ENCODE assay signal across 14 cellular contexts in the genomic region with DNA sequence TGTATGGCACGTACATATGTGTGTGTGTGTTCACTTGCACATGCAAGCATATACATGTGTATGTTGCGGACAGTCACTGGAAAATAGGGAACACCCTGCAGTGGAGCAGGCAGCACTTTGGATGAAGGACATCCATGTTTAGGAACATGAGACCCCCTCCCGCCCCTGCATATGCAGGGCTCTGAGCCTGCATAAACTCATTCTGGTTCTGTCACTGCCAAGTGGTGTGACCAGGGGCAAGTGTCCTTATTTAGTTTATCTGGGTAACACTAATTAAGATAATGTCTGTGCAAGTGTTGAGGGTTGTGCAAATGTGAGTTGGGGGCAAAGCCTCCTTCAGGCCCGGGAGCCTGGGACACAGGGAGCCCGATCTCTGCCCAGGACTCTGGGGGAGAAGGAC.
DNase-seq lines count a peak whose midpoint lies in the region; ATAC-seq and TF ChIP-seq lines count a peak whose summit lies in the region.
"Had no signal": no experiment of that assay in that cellular context is flagged by ENCODE, and none has a peak within 500 bp of the region (broad histone marks: within the 10 kb centered on the region; RNA-seq: fewer than 3 reads in every experiment).

No MANE protein-coding gene starts in this region.

- H3K9ac ChIP-seq in endodermal cell (ENCODE audit: extremely low read depth, low read length, poor library complexity, severe bottlenecking) (no peak overlapping the region), neuronal stem cell (ENCODE audit: low read depth, low read length, poor library complexity) (no peak overlapping the region), SK-N-SH (no peak overlapping the region)
- H3K9ac ChIP-seq: BLaER1 treated with 17β-estradiol and CSF1 and Interleukin-3, amounts not matched to agents 10 nM and 100 nM; GM23248 had no signal

- no peaks in the 10 kb centered on the region for H3K79me2 ChIP-seq in SK-N-SH (ENCODE audit: insufficient read depth)

- H4K91ac ChIP-seq in neuronal stem cell (ENCODE audit: low read depth, low read length, poor library complexity), result no peak overlapping the region

- H3K9me3 ChIP-seq in endodermal cell (ENCODE audit: control insufficient read depth, low read length) (no peaks in the 10 kb centered on the region), neuronal stem cell (replicated peaks in 1 of 2; ENCODE audit: control insufficient read depth in 2 of 2, insufficient read depth in 1 of 2, low read depth in 1 of 2, low read length in 2 of 2) (no peaks in the 10 kb centered on the region), uterus (no peaks in the 10 kb centered on the region), SK-N-SH (no peaks in the 10 kb centered on the region)
- H3K9me3 ChIP-seq: BLaER1 treated with 17β-estradiol and CSF1 and Interleukin-3, amounts not matched to agents 10 nM and 100 nM had no signal

- peak; percentile 5 for DNase-seq in natural killer cell treated with Interleukin-12 subunit alpha and Interleukin-12 subunit beta and Interleukin-15 and Interleukin-18, amount 100 ng/mL, for 72 hours (ENCODE audit: low spot score)
- DNase-seq in natural killer cell (no peak), endodermal cell (peak; percentile 12), neuronal stem cell (ENCODE audit: low spot score) (no peak), uterus (peak; percentile 3 to 5), T-helper 1 cell (no peak), SK-N-SH (no peak)
- no peak for DNase-seq in activated CD4-positive, alpha-beta T cell treated with anti-CD3 and anti-CD28 coated beads, Interleukin-2, amount 50 U/mL, for 48 hours
- DNase-seq: ACHN; Calu3; CD4-positive, alpha-beta T cell; DMS 273 treated with DMSO at 0.1 percent for 48 hours; GM23248 had no signal

- POLR2A ChIA-PET in SK-N-SH (lab: Yijun Ruan, JAX), result no interaction called here

- H2BK120ac ChIP-seq in neuronal stem cell (ENCODE audit: low read depth, low read length), result no peak overlapping the region

- TF ChIP-seq POLR2A in uterus (IDR thresholded peaks at IDR 0.05), result no peak

- peaks cover 0 to 3% of the 10 kb centered on the region in 2 donors for H3K27me3 Mint-ChIP-seq in natural killer cell treated with Interleukin-12 subunit alpha and Interleukin-12 subunit beta and Interleukin-15 and Interleukin-18, amount 100 ng/mL, for 72 hours
- H3K27me3 Mint-ChIP-seq in natural killer cell (ENCODE audit: low read depth in 2 of 2), result no peaks in the 10 kb centered on the region
- peaks cover 3% of the 10 kb centered on the region for H3K27me3 Mint-ChIP-seq in endodermal cell (ENCODE audit: insufficient read depth)
- H3K27me3 Mint-ChIP-seq: CD4-positive, alpha-beta T cell had no signal

- H3K4me3 Mint-ChIP-seq in natural killer cell treated with Interleukin-12 subunit alpha and Interleukin-12 subunit beta and Interleukin-15 and Interleukin-18, amount 100 ng/mL, for 72 hours, result no peak overlapping the region
- H3K4me3 Mint-ChIP-seq in natural killer cell, result no peak overlapping the region
- H3K4me3 Mint-ChIP-seq in endodermal cell, result no peak overlapping the region
- H3K4me3 Mint-ChIP-seq: CD4-positive, alpha-beta T cell had no signal

- TF ChIP-seq EP300 in SK-N-SH (IDR thresholded peaks at IDR 0.05; ENCODE audit: borderline replicate concordance in 1 of 2, low read depth in 1 of 2, low read length in 1 of 2), result no peak

- H2BK5ac ChIP-seq in neuronal stem cell (ENCODE audit: low read length), result no peak overlapping the region

- H3K27me3 ChIP-seq in endodermal cell (ENCODE audit: control insufficient read depth, insufficient read depth, low read length, poor library complexity, severe bottlenecking) (no peaks in the 10 kb centered on the region), neuronal stem cell (ENCODE audit: control insufficient read depth in 3 of 3, insufficient read depth in 3 of 3, low read depth in 1 of 3, low read length in 3 of 3) (no peaks in the 10 kb centered on the region), uterus (no peaks in the 10 kb centered on the region), SK-N-SH (ENCODE audit: insufficient read depth) (no peaks in the 10 kb centered on the region)
- H3K27me3 ChIP-seq: BLaER1 treated with 17β-estradiol and CSF1 and Interleukin-3, amounts not matched to agents 10 nM and 100 nM had no signal

- no peaks in the 10 kb centered on the region for H4K20me1 ChIP-seq in SK-N-SH (ENCODE audit: insufficient read depth)
- H4K20me1 ChIP-seq: BLaER1 treated with 17β-estradiol and CSF1 and Interleukin-3, amounts not matched to agents 10 nM and 100 nM had no signal

- H2BK15ac ChIP-seq in neuronal stem cell (ENCODE audit: low read length), result no peak overlapping the region

- intact Hi-C loops in natural killer cell (cut with micrococcal nuclease) (no loop called here), uterus (cut with DNase I; ENCODE audit: low total_unique reads) (no loop called here)

- ATAC-seq in natural killer cell treated with Interleukin-12 subunit alpha and Interleukin-12 subunit beta and Interleukin-15 and Interleukin-18, amount 100 ng/mL, for 72 hours, result no peak
- ATAC-seq in natural killer cell, result no peak

- H2BK12ac ChIP-seq in neuronal stem cell (ENCODE audit: low read length), result no peak overlapping the region

- no peak overlapping the region for H3K23ac ChIP-seq in neuronal stem cell (ENCODE audit: low read depth, low read length, poor library complexity)

- no peak overlapping the region for H2AK5ac ChIP-seq in neuronal stem cell (ENCODE audit: low read depth, low read length)

- H3K4me1 ChIP-seq in endodermal cell (ENCODE audit: control insufficient read depth, insufficient read depth, low read length) (no peaks in the 10 kb centered on the region), neuronal stem cell (ENCODE audit: control insufficient read depth in 2 of 2, insufficient read depth in 1 of 2, low read depth in 1 of 2, low read length in 2 of 2) (no peaks in the 10 kb centered on the region), uterus (no peaks in the 10 kb centered on the region), SK-N-SH (ENCODE audit: control insufficient read depth in 1 of 2, insufficient read depth in 2 of 2, low read depth in 1 of 2, low read length in 1 of 2) (peaks cover 0 to 4% of the 10 kb centered on the region in 2 experiments; a peak in 1 of 4 replicates)

- H3K9me3 Mint-ChIP-seq in natural killer cell treated with Interleukin-12 subunit alpha and Interleukin-12 subunit beta and Interleukin-15 and Interleukin-18, amount 100 ng/mL, for 72 hours, result no peaks in the 10 kb centered on the region
- H3K9me3 Mint-ChIP-seq in natural killer cell (no peaks in the 10 kb centered on the region), endodermal cell (no peaks in the 10 kb centered on the region)
- H3K9me3 Mint-ChIP-seq: CD4-positive, alpha-beta T cell had no signal

- H3K4me2 ChIP-seq in neuronal stem cell (ENCODE audit: insufficient read depth, low read length, poor library complexity, severe bottlenecking) (no peak overlapping the region), SK-N-SH (no peak overlapping the region)

- H3K14ac ChIP-seq in neuronal stem cell (ENCODE audit: low read length), result no peak overlapping the region

- H3K4me3 ChIP-seq in endodermal cell (ENCODE audit: low read length) (no peak overlapping the region), neuronal stem cell (ENCODE audit: low read length in 2 of 2) (no peak overlapping the region), uterus (no peak overlapping the region), SK-N-SH (ENCODE audit: low read depth in 2 of 2, low read length in 1 of 2) (no peak overlapping the region)
- H3K4me3 ChIP-seq: BLaER1 treated with 17β-estradiol and CSF1 and Interleukin-3, amounts not matched to agents 10 nM and 100 nM; GM23248 had no signal

- no peaks in the 10 kb centered on the region for H3F3A ChIP-seq in SK-N-SH (replicated peaks; ENCODE audit: insufficient read depth)

- H3K36me3 ChIP-seq in endodermal cell (ENCODE audit: control insufficient read depth, insufficient read depth, low read length) (no peaks in the 10 kb centered on the region), neuronal stem cell (replicated peaks in 1 of 2; ENCODE audit: control insufficient read depth in 2 of 2, insufficient read depth in 2 of 2, low read length in 2 of 2) (no peaks in the 10 kb centered on the region), uterus (no peaks in the 10 kb centered on the region), SK-N-SH (replicated peaks in 1 of 2; ENCODE audit: control insufficient read depth in 1 of 2, insufficient read depth in 2 of 2, low read length in 1 of 2) (no peaks in the 10 kb centered on the region)
- H3K36me3 ChIP-seq: BLaER1 treated with 17β-estradiol and CSF1 and Interleukin-3, amounts not matched to agents 10 nM and 100 nM had no signal

- H4K8ac ChIP-seq in neuronal stem cell (ENCODE audit: low read depth, low read length), result no peak overlapping the region

- H3K27ac ChIP-seq in endodermal cell (ENCODE audit: low read depth, low read length), result no peak overlapping the region
- no peak overlapping the region for H3K27ac ChIP-seq in neuronal stem cell (replicated peaks; ENCODE audit: low read length)
- no peak overlapping the region for H3K27ac ChIP-seq in uterus
- H3K27ac ChIP-seq in SK-N-SH (ENCODE audit: low read depth in 2 of 2, low read length in 1 of 2), result no peak overlapping the region
- H3K27ac ChIP-seq: BLaER1 treated with 17β-estradiol and CSF1 and Interleukin-3, amounts not matched to agents 10 nM and 100 nM; GM23248 had no signal

- TF ChIP-seq CTCF in natural killer cell (IDR thresholded peaks at IDR 0.05), result no peak
- TF ChIP-seq CTCF in endodermal cell (conservative IDR thresholded peaks at IDR 0.05), result no peak
- no peak for TF ChIP-seq CTCF in uterus (IDR thresholded peaks at IDR 0.05)
- no peak for TF ChIP-seq CTCF in SK-N-SH (IDR thresholded peaks at IDR 0.05)

- no peaks in the 10 kb centered on the region for H3K4me1 Mint-ChIP-seq in natural killer cell treated with Interleukin-12 subunit alpha and Interleukin-12 subunit beta and Interleukin-15 and Interleukin-18, amount 100 ng/mL, for 72 hours (ENCODE audit: low read depth in 2 of 2)
- H3K4me1 Mint-ChIP-seq in natural killer cell (no peaks in the 10 kb centered on the region), endodermal cell (peaks cover 23% of the 10 kb centered on the region)

- WGBS in endodermal cell (ENCODE audit: insufficient coverage in 1 of 2, insufficient read length in 1 of 2), 2 experiments, result 75 to 84% methylated on average over 5 of the region's 5 CpGs
- no CpG with 5 or more reads among the region's 5 CpGs for WGBS in neuronal stem cell (ENCODE audit: extremely low coverage in 2 of 2, insufficient read length in 2 of 2, insufficient replicate concordance in 1 of 2), 2 donors
- 69% methylated on average over 5 of the region's 5 CpGs for WGBS in SK-N-SH (ENCODE audit: low lambda C conversion rate)

- H3K79me1 ChIP-seq in neuronal stem cell (ENCODE audit: low read depth, low read length), result no peaks in the 10 kb centered on the region

- H3K4ac ChIP-seq in neuronal stem cell (ENCODE audit: low read length), result no peak overlapping the region

- H2AFZ ChIP-seq in neuronal stem cell (ENCODE audit: low read length), result no peak overlapping the region
- H2AFZ ChIP-seq in SK-N-SH (ENCODE audit: low read depth), result no peak overlapping the region
- H2AFZ ChIP-seq: GM23248 had no signal

- H3K27ac Mint-ChIP-seq in natural killer cell treated with Interleukin-12 subunit alpha and Interleukin-12 subunit beta and Interleukin-15 and Interleukin-18, amount 100 ng/mL, for 72 hours, result no peak overlapping the region
- H3K27ac Mint-ChIP-seq in natural killer cell, result no peak overlapping the region
- no peak overlapping the region for H3K27ac Mint-ChIP-seq in endodermal cell
- H3K27ac Mint-ChIP-seq: CD4-positive, alpha-beta T cell had no signal

- no peaks in the 10 kb centered on the region for H3K36me3 Mint-ChIP-seq in natural killer cell treated with Interleukin-12 subunit alpha and Interleukin-12 subunit beta and Interleukin-15 and Interleukin-18, amount 100 ng/mL, for 72 hours
- H3K36me3 Mint-ChIP-seq in natural killer cell, result no peaks in the 10 kb centered on the region
- no peaks in the 10 kb centered on the region for H3K36me3 Mint-ChIP-seq in endodermal cell (ENCODE audit: low read depth)

- no peak for TF ChIP-seq RAD21 in SK-N-SH (IDR thresholded peaks at IDR 0.05; ENCODE audit: low read length)

- CTCF ChIA-PET in SK-N-SH (lab: Yijun Ruan, JAX), result interaction anchor here (1.1 to 32.6 kb wide), 5 partner anchors 11 to 240 kb away, joined by 3 to 464 read pairs (median 5); no protein-coding TSS in a partner anchor

- peak overlapping the region; percentile 17 for H3K18ac ChIP-seq in neuronal stem cell (ENCODE audit: low read length)

- H3K9me2 ChIP-seq in SK-N-SH, result no peaks in the 10 kb centered on the region

Comparison
In these comparisons a context has a peak if more than half of its experiments do, and no peak if none do; other contexts are left out.
1. DNase-seq: peak in natural killer cell treated with Interleukin-12 subunit alpha and Interleukin-12 subunit beta and Interleukin-15 and Interleukin-18, amount 100 ng/mL, for 72 hours (single experiment), endodermal cell (single experiment) and uterus (2 of 2); none in natural killer cell (single experiment), neuronal stem cell (single experiment), activated CD4-positive, alpha-beta T cell treated with anti-CD3 and anti-CD28 coated beads, Interleukin-2, amount 50 U/mL, for 48 hours (0 of 2), T-helper 1 cell (0 of 5) and SK-N-SH (single experiment).